In genomic region chr6:34546551-34547321, GRCh38 we compare ENCODE assay signal across 11 cellular contexts. TPM values are rescaled to one million over a fixed set of nuclear protein-coding genes. Genes with fewer than 3 reads are reported as not detected.
DNase-seq lines count a peak whose midpoint lies in the region; ATAC-seq and TF ChIP-seq lines count a peak whose summit lies in the region.
"Had no signal": no experiment of that assay in that cellular context is flagged by ENCODE, and none has a peak within 500 bp of the region (broad histone marks: within the 10 kb centered on the region; RNA-seq: fewer than 3 reads in every experiment).

No MANE protein-coding gene starts in this region.

- DNase-seq in DMS 273 treated with DMSO at 0.1 percent for 48 hours (lab: John Stamatoyannopoulos, UW) (peak; percentile 61), NCI-H2171 (lab: John Stamatoyannopoulos, UW) (peak; percentile 94), cerebellum (ENCODE audit: low spot score) (peak; percentile 87), AG08395 (ENCODE audit: low spot score) (no peak), natural killer cell (no peak)
- DNase-seq: activated CD4-positive, alpha-beta T cell treated with anti-CD3 and anti-CD28 coated beads, Interleukin-2, amount 10 ng/mL, durations not matched to agents 24 days and 14 days; NCI-H526 had no signal

- intact Hi-C loops in natural killer cell (cut with micrococcal nuclease), result no loop called here

- no peak overlapping the region for H3K27ac Mint-ChIP-seq in natural killer cell
- H3K27ac Mint-ChIP-seq: activated CD4-positive, alpha-beta T cell treated with anti-CD3 and anti-CD28 coated beads, Interleukin-2, amount 10 ng/mL, durations not matched to agents 24 days and 14 days had no signal

- peak overlapping the region; percentile 31 for H3K27ac ChIP-seq in muscle layer of duodenum (ENCODE audit: low read length)
- H3K27ac ChIP-seq: psoas muscle had no signal

- H3K4me1 ChIP-seq in muscle layer of duodenum (ENCODE audit: control insufficient read depth in 1 of 2, insufficient read depth in 2 of 2, low read length in 2 of 2), result peaks cover 0 to 3% of the 10 kb centered on the region in 2 donors
- H3K4me1 ChIP-seq: psoas muscle had no signal

- H3K4me3 Mint-ChIP-seq in natural killer cell, result no peak overlapping the region
- H3K4me3 Mint-ChIP-seq: activated CD4-positive, alpha-beta T cell treated with anti-CD3 and anti-CD28 coated beads, Interleukin-2, amount 10 ng/mL, durations not matched to agents 24 days and 14 days had no signal

- no peak for TF ChIP-seq CTCF in natural killer cell (IDR thresholded peaks at IDR 0.05)

- H3K36me3 ChIP-seq in muscle layer of duodenum (ENCODE audit: control insufficient read depth in 1 of 2, insufficient read depth in 2 of 2, low read length in 2 of 2), result no peaks in the 10 kb centered on the region

- H3K27me3 Mint-ChIP-seq in natural killer cell (ENCODE audit: low read depth in 2 of 2), result no peaks in the 10 kb centered on the region
- H3K27me3 Mint-ChIP-seq: activated CD4-positive, alpha-beta T cell treated with anti-CD3 and anti-CD28 coated beads, Interleukin-2, amount 10 ng/mL, durations not matched to agents 24 days and 14 days had no signal

- no peak overlapping the region for H3K4me3 ChIP-seq in muscle layer of duodenum (ENCODE audit: low read depth in 1 of 2, low read length in 2 of 2)
- H3K4me3 ChIP-seq: psoas muscle had no signal

- H3K36me3 Mint-ChIP-seq in natural killer cell, result no peaks in the 10 kb centered on the region

- no peaks in the 10 kb centered on the region for H3K9me3 ChIP-seq in muscle layer of duodenum (ENCODE audit: control insufficient read depth in 1 of 2, low read length in 2 of 2)
- H3K9me3 ChIP-seq: psoas muscle had no signal

- no peaks in the 10 kb centered on the region for H3K4me1 Mint-ChIP-seq in natural killer cell
- H3K4me1 Mint-ChIP-seq: activated CD4-positive, alpha-beta T cell treated with anti-CD3 and anti-CD28 coated beads, Interleukin-2, amount 10 ng/mL, durations not matched to agents 24 days and 14 days had no signal

- no peaks in the 10 kb centered on the region for H3K9me3 Mint-ChIP-seq in natural killer cell
- H3K9me3 Mint-ChIP-seq: activated CD4-positive, alpha-beta T cell treated with anti-CD3 and anti-CD28 coated beads, Interleukin-2, amount 10 ng/mL, durations not matched to agents 24 days and 14 days had no signal

- H3K27me3 ChIP-seq in muscle layer of duodenum (ENCODE audit: low read depth, low read length), result no peaks in the 10 kb centered on the region

- ATAC-seq in GM19328 (IDR thresholded peaks at IDR 0.05; ENCODE audit: unreplicated experiment) (no peak), HG03432 (IDR thresholded peaks at IDR 0.05; ENCODE audit: unreplicated experiment) (no peak), natural killer cell (no peak)

RNA-seq across cellular contexts. Expression of gene SPDEF, which starts 9.4 kb away (rescaled TPM):
- total RNA-seq in cerebellum (0.18 TPM), natural killer cell (under 1 TPM; 0.25 to 0.68 (median 0.45) TPM)
- total RNA-seq: activated CD4-positive, alpha-beta T cell treated with anti-CD3 and anti-CD28 coated beads, Interleukin-2, amount 10 ng/mL, durations not matched to agents 24 days and 14 days had no signal

Comparison
In these comparisons a context has a peak if more than half of its experiments do, and no peak if none do; other contexts are left out.
1. DNase-seq: peak in DMS 273 treated with DMSO at 0.1 percent for 48 hours (single experiment), NCI-H2171 (single experiment) and cerebellum (single experiment); none in AG08395 (single experiment) and natural killer cell (single experiment).